ENCODE assay signal across 7 cellular contexts in the genomic region with DNA sequence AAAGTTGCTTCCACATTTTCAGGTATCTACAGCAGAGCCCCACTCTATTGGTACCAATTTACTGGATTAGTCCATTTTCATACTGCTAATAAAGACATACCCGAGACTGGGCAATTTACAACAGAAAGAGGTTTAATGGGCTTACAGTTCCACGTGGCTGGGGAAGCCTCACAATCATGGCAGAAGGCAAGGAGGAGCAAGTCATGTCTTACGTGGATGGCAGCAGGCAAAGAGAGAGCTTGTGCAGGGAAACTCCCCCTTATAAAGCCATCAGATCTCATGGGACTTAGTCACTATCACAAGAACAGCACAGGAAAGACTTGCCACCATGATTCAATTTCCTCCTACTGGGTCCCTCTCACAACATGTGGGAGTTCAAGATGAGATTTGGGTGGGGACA. TPM values are rescaled to one million over a fixed set of nuclear protein-coding genes. Genes with fewer than 3 reads are reported as not detected.
DNase-seq lines count a peak whose midpoint lies in the region; ATAC-seq, FAIRE-seq and TF ChIP-seq lines count a peak whose summit lies in the region.
"Not testable (repeated sequence)": the region's sequence is repeated elsewhere in the genome, so short reads cannot be mapped to it uniquely, and the experiment has no call there.

No MANE protein-coding gene starts in this region.

- TF ChIP-seq RAD21 in K562 (CRISPR knock-in tag; conservative IDR thresholded peaks at IDR 0.05 in 1 of 2, IDR thresholded peaks at IDR 0.05 in 1 of 2): not testable (repeated sequence)

- not testable (repeated sequence) for H3K9me3 Mint-ChIP-seq in CD4-positive, alpha-beta T cell; glutamatergic neuron (ENCODE audit: unreplicated experiment); type B pancreatic cell
- peaks cover 4 to 19% (median 17%) of the 10 kb centered on the region in 3 donors for H3K9me3 Mint-ChIP-seq in T-cell
- H3K9me3 Mint-ChIP-seq in activated naive CD4-positive, alpha-beta T cell treated with anti-CD3 and anti-CD28 coated beads, Interleukin-2, amount 50 U/mL, for 24 hours: peaks cover 11% of the 10 kb centered on the region

- not testable (repeated sequence) for H3K9me3 ChIP-seq in CD4-positive, alpha-beta T cell (ENCODE audit: control insufficient read depth, low read length); K562 (replicated peaks; ENCODE audit: control insufficient read depth, insufficient read depth, low read depth, low read length); stomach smooth muscle (ENCODE audit: control insufficient read depth in 2 of 2, low read length in 2 of 2)

- POLR2A ChIA-PET in CD4-positive, alpha-beta T cell (lab: Charles Lee): interaction anchor here (1.2 kb wide), 1 partner anchor 15 kb away, joined by 9 read pairs; no protein-coding TSS in a partner anchor
- POLR2A ChIA-PET in T-cell (lab: Charles Lee): not testable (repeated sequence)
- POLR2A ChIA-PET in K562 (lab: Yijun Ruan, JAX): interaction anchor here (0.7 to 0.8 kb wide), 2 partner anchors 242 to 247 kb away, joined by 3 to 4 read pairs; no protein-coding TSS in a partner anchor

- intact Hi-C loops in CD4-positive, alpha-beta T cell (cut with DNase I, micrococcal nuclease): loop anchor here (1.0 to 5.0 kb wide), 5 partner anchors 35 to 355 kb away; a partner anchor contains a TSS
- intact Hi-C loops in K562 (cut with micrococcal nuclease): loop anchor here (2.0 kb wide), 1 partner anchor 247 kb away; no protein-coding TSS in a partner anchor

- ATAC-seq in CD4-positive, alpha-beta T cell (ENCODE audit: poor library complexity); T-cell (replicated peaks in 1 of 4); K562: not testable (repeated sequence)

- peaks cover 16% of the 10 kb centered on the region for H3K36me3 Mint-ChIP-seq in CD4-positive, alpha-beta T cell (ENCODE audit: low read depth)
- H3K36me3 Mint-ChIP-seq in T-cell (peaks cover 11% of the 10 kb centered on the region), glutamatergic neuron (ENCODE audit: unreplicated experiment) (peaks cover 17% of the 10 kb centered on the region)
- H3K36me3 Mint-ChIP-seq in activated naive CD4-positive, alpha-beta T cell treated with anti-CD3 and anti-CD28 coated beads, Interleukin-2, amount 50 U/mL, for 24 hours; type B pancreatic cell: not testable (repeated sequence)

- H3K27me3 Mint-ChIP-seq in CD4-positive, alpha-beta T cell; T-cell; activated naive CD4-positive, alpha-beta T cell treated with anti-CD3 and anti-CD28 coated beads, Interleukin-2, amount 50 U/mL, for 24 hours; glutamatergic neuron (ENCODE audit: unreplicated experiment); type B pancreatic cell: not testable (repeated sequence)

- H4K20me1 ChIP-seq in K562 (replicated peaks; ENCODE audit: control insufficient read depth, insufficient read depth, low read length): not testable (repeated sequence)

- H3K4me1 ChIP-seq in K562 (replicated peaks in 1 of 2; ENCODE audit: control insufficient read depth in 2 of 2, insufficient read depth in 2 of 2, low read length in 2 of 2) (peaks cover 9 to 15% of the 10 kb centered on the region in 2 experiments; a peak in 4 of 5 replicates), stomach smooth muscle (ENCODE audit: control insufficient read depth, insufficient read depth, low read length) (peaks cover 27% of the 10 kb centered on the region)

- not testable (repeated sequence) for FAIRE-seq in K562 (lab: Jason Lieb, UNC)

- TF ChIP-seq POLR2A in K562 (conservative IDR thresholded peaks at IDR 0.05): not testable (repeated sequence)

- H3K9me1 ChIP-seq in K562 (ENCODE audit: control insufficient read depth, insufficient read depth, low read length): not testable (repeated sequence)

- not testable (repeated sequence) for DNase-seq in CD4-positive, alpha-beta T cell; T-cell; K562 (ENCODE audit: extremely low read depth in 1 of 4, low spot score in 3 of 4); glutamatergic neuron; type B pancreatic cell (ENCODE audit: extremely low spot score, unreplicated experiment)

- in situ Hi-C loops in K562 (cut with MboI): not testable (repeated sequence)

- H2AFZ ChIP-seq in K562 (ENCODE audit: low read depth, low read length): not testable (repeated sequence)

- not testable (repeated sequence) for TF ChIP-seq EP300 in K562 (IDR thresholded peaks at IDR 0.05; ENCODE audit: low read length)

- H3K27me3 ChIP-seq in CD4-positive, alpha-beta T cell (ENCODE audit: control insufficient read depth, insufficient read depth, low read length); stomach smooth muscle (ENCODE audit: control insufficient read depth in 1 of 2, insufficient read depth in 2 of 2, low read length in 2 of 2): not testable (repeated sequence)
- H3K27me3 ChIP-seq in K562 (ENCODE audit: control insufficient read depth in 2 of 2, insufficient read depth in 2 of 2, low read length in 2 of 2): peaks cover 3 to 11% of the 10 kb centered on the region in 2 experiments; a peak in 3 of 5 replicates

- H3K4me3 ChIP-seq in K562; stomach smooth muscle (ENCODE audit: low read length in 2 of 2): not testable (repeated sequence)

- H3K9ac ChIP-seq in K562 (ENCODE audit: insufficient read depth in 1 of 2, low read depth in 2 of 2, low read length in 2 of 2); stomach smooth muscle (ENCODE audit: low read length in 2 of 2): not testable (repeated sequence)

- CTCF ChIA-PET in CD4-positive, alpha-beta T cell (lab: Charles Lee): interaction anchor here (1.4 kb wide), 1 partner anchor 350 kb away, joined by 5 read pairs; no protein-coding TSS in a partner anchor
- CTCF ChIA-PET in T-cell (lab: Charles Lee) (interaction anchor here (0.9 to 1.3 kb wide), 3 partner anchors 246 to 350 kb away, joined by 3 to 6 read pairs (median 4); no protein-coding TSS in a partner anchor), K562 (lab: Yijun Ruan, JAX; ENCODE audit: low intra/inter-chr PET ratio) (interaction anchor here (3.1 kb wide), 1 partner anchor 248 kb away, joined by 17 read pairs; no protein-coding TSS in a partner anchor)

- not testable (repeated sequence) for H3K27ac ChIP-seq in CD4-positive, alpha-beta T cell (ENCODE audit: low read depth, low read length); K562 (ENCODE audit: extremely low read depth, low read depth, low read length)
- H3K27ac ChIP-seq in stomach smooth muscle (ENCODE audit: low read length): peak overlapping the region; percentile 80

- 0% methylated on average over 3 of the region's 3 CpGs for WGBS in K562 (ENCODE audit: insufficient coverage, low coverage, missing lambda C conversion rate)

- not testable (repeated sequence) for H3K79me2 ChIP-seq in K562 (ENCODE audit: control insufficient read depth, insufficient read depth, low read length)

- H3K4me1 Mint-ChIP-seq in CD4-positive, alpha-beta T cell (ENCODE audit: low read depth): peaks cover 43% of the 10 kb centered on the region
- H3K4me1 Mint-ChIP-seq in T-cell: peaks cover 32 to 36% (median 36%) of the 10 kb centered on the region in 3 donors
- H3K4me1 Mint-ChIP-seq in activated naive CD4-positive, alpha-beta T cell treated with anti-CD3 and anti-CD28 coated beads, Interleukin-2, amount 50 U/mL, for 24 hours: peaks cover 36% of the 10 kb centered on the region
- peaks cover 20% of the 10 kb centered on the region for H3K4me1 Mint-ChIP-seq in glutamatergic neuron (ENCODE audit: low read depth, unreplicated experiment)
- peaks cover 21% of the 10 kb centered on the region for H3K4me1 Mint-ChIP-seq in type B pancreatic cell (ENCODE audit: unreplicated experiment)

- not testable (repeated sequence) for BruUV-seq in K562 (replicated peaks; lab: Mats Ljungman, UMichigan)

- H3K4me3 Mint-ChIP-seq in CD4-positive, alpha-beta T cell; T-cell; activated naive CD4-positive, alpha-beta T cell treated with anti-CD3 and anti-CD28 coated beads, Interleukin-2, amount 50 U/mL, for 24 hours; glutamatergic neuron (ENCODE audit: unreplicated experiment); type B pancreatic cell: not testable (repeated sequence)

- not testable (repeated sequence) for TF ChIP-seq CTCF in CD4-positive, alpha-beta T cell (IDR thresholded peaks at IDR 0.05); K562 (IDR thresholded peaks at IDR 0.05 in 2 of 3, conservative IDR thresholded peaks at IDR 0.05 in 1 of 3; ENCODE audit: insufficient read depth in 2 of 3, low read depth in 1 of 3, low read length in 3 of 3); glutamatergic neuron (IDR thresholded peaks at IDR 0.05; ENCODE audit: partially characterized antibody, unreplicated experiment); type B pancreatic cell (conservative IDR thresholded peaks at IDR 0.05)

- not testable (repeated sequence) for H3K4me2 ChIP-seq in K562 (ENCODE audit: insufficient read depth, low read length)

- not testable (repeated sequence) for H3K36me3 ChIP-seq in K562 (ENCODE audit: control insufficient read depth, insufficient read depth, low read length); stomach smooth muscle (ENCODE audit: control insufficient read depth in 2 of 2, insufficient read depth in 2 of 2, low read length in 2 of 2)

- peak overlapping the region; percentile 16 for H3K27ac Mint-ChIP-seq in CD4-positive, alpha-beta T cell
- H3K27ac Mint-ChIP-seq in T-cell (peak overlapping the region; percentile 20 to 41), glutamatergic neuron (ENCODE audit: unreplicated experiment) (peak overlapping the region; percentile 4), type B pancreatic cell (peak overlapping the region; percentile 20)
- peak overlapping the region; percentile 24 for H3K27ac Mint-ChIP-seq in activated naive CD4-positive, alpha-beta T cell treated with anti-CD3 and anti-CD28 coated beads, Interleukin-2, amount 50 U/mL, for 24 hours

RNA-seq across cellular contexts. Expression of a gene that starts 44.7 kb away (rescaled TPM):
- 10 to 100 TPM; 10.3 to 12.2 TPM for total RNA-seq in CD4-positive, alpha-beta T cell
- total RNA-seq in T-cell (10 to 100 TPM; 10.5 to 18.5 (median 14.5) TPM), K562 (2014; rRNA removed) (0.09 and 0.37 TPM in 2 replicates), K562 (2014; rRNA removed; fragmentation: Illumina TruSeq; extraction: Trizol) (0.26 and 0.36 TPM in 2 replicates), K562 (2015; rRNA removed; fragmentation: Illumina TruSeq; extraction: Trizol) (0.11 TPM in 1 of 2 replicates, not detected in the other), K562 (2021) (0.34 and 0.66 TPM in 2 replicates), glutamatergic neuron (ENCODE audit: unreplicated experiment) (50.8 TPM), type B pancreatic cell (ENCODE audit: low replicate concordance) (5.6 and 15.5 TPM in 2 replicates)
- total RNA-seq in K562 (2011; cell fraction: chromatin; rRNA removed; ENCODE audit: low replicate concordance): 0.56 and 1.1 TPM in 2 replicates
- 0.50 and 0.79 TPM in 2 replicates for total RNA-seq in K562 (2011; cell fraction: nucleolus; rRNA removed)
- 1.3 and 2.3 TPM in 2 replicates for total RNA-seq in K562 (2011; cell fraction: nucleoplasm; rRNA removed)
- polyA plus RNA-seq in K562 (2011; rRNA removed) (0.15 and 0.33 TPM in 2 replicates), K562 (2014; fragmentation: Illumina TruSeq; extraction: Trizol) (0.10 and 0.18 TPM in 2 replicates), K562 (2014; fragmentation: Nextera tagmentation; extraction: Ambion mirVana) (under 1 TPM in 1 of 2 experiments, not detected in 1; 0.03 TPM), K562 (2014; rRNA removed) (0.19 and 0.30 TPM in 2 replicates)
- 0.09 and 0.18 TPM in 2 replicates for polyA plus RNA-seq in K562 (2011; cell fraction: cytosol; rRNA removed)
- 0.62 and 0.70 TPM in 2 replicates for polyA plus RNA-seq in K562 (2011; cell fraction: nucleus; rRNA removed)
- 0.28 and 0.44 TPM in 2 replicates for polyA plus RNA-seq in K562 (2012)
- polyA minus RNA-seq in K562 (2011; rRNA and poly(A)+ RNA removed): 0.36 TPM in 1 of 2 replicates, not detected in the other
- polyA minus RNA-seq in K562 (2011; cell fraction: cytosol; rRNA and poly(A)+ RNA removed): not detected in 2 replicates
- 0.54 and 0.67 TPM in 2 replicates for polyA minus RNA-seq in K562 (2011; cell fraction: nucleus; rRNA and poly(A)+ RNA removed)
